ENCODE assay signal across 26 cellular contexts in genomic region chr3:127070776-127071175, GRCh38.
"Had no signal": no experiment of that assay in that cellular context is flagged by ENCODE, and none has a peak within 500 bp of the region (broad histone marks: within the 10 kb centered on the region; RNA-seq: fewer than 3 reads in every experiment).

No MANE protein-coding gene starts in this region.

- H3K4me1 ChIP-seq: adrenal gland, body of pancreas, uterus had no signal

- FAIRE-seq: TTC549 had no signal

- H3K36me3 ChIP-seq: adrenal gland, heart left ventricle, left lung, neutrophil, thoracic aorta, uterus had no signal

- H3K9me3 ChIP-seq: adrenal gland, body of pancreas, heart left ventricle, left lung, neutrophil, thoracic aorta, uterus had no signal

- H3K27ac ChIP-seq: adrenal gland, body of pancreas, coronary artery, heart left ventricle, left lung, neutrophil, thoracic aorta, uterus, VCaP had no signal

- DNase-seq: activated CD4-positive, alpha-beta T cell treated with anti-CD3 and anti-CD28 coated beads for 48 hours; activated CD4-positive, alpha-beta T cell treated with anti-CD3 and anti-CD28 coated beads, Interleukin-2, amount 50 U/mL, for 48 hours; activated CD8-positive, alpha-beta memory T cell treated with anti-CD3 and anti-CD28 coated beads, Interleukin-2, amount 50 U/mL, for 4 hours; activated naive CD4-positive, alpha-beta T cell; activated naive CD8-positive, alpha-beta T cell treated with anti-CD3 and anti-CD28 coated beads for 36 hours; activated T-cell treated with anti-CD3 and anti-CD28 coated beads, Interleukin-2, amount 50 U/mL, for 4 hours; adrenal gland; aorta; body of pancreas; cerebellar nuclear complex; effector memory CD8-positive, alpha-beta T cell; erythroblast; foreskin fibroblast; left lung; retina; stimulated activated CD4-positive, alpha-beta T cell treated with anti-CD3 and anti-CD28 coated beads, Interleukin-2, amount 100 ng/mL, for 48 hours; stimulated activated naive CD8-positive, alpha-beta T cell treated with anti-CD3 and anti-CD28 coated beads, Interleukin-15, Interleukin-2, amounts not matched to agents 100 U/mL and 50 U/mL, for 24 hours; trophoblast cell; uterus had no signal

- H3K27me3 ChIP-seq: adrenal gland, body of pancreas, neutrophil, uterus had no signal

- H3K4me3 ChIP-seq: adrenal gland, body of pancreas, coronary artery, heart left ventricle, left lung, thoracic aorta, uterus had no signal

- ATAC-seq: activated T-cell treated with anti-CD3 and anti-CD28 coated beads, Interleukin-2, amount 50 U/mL, for 4 hours; activated T-helper 17 cell treated with anti-CD3 and anti-CD28 coated beads, Interleukin-2, amount 50 U/mL, for 72 hours; body of pancreas; effector memory CD8-positive, alpha-beta T cell; heart left ventricle; left lung; stimulated activated naive CD8-positive, alpha-beta T cell treated with anti-CD3 and anti-CD28 coated beads, Interleukin-15, Interleukin-2, amounts not matched to agents 100 U/mL and 50 U/mL, for 24 hours had no signal
